ENCODE assay signal across 10 cellular contexts in the genomic region with DNA sequence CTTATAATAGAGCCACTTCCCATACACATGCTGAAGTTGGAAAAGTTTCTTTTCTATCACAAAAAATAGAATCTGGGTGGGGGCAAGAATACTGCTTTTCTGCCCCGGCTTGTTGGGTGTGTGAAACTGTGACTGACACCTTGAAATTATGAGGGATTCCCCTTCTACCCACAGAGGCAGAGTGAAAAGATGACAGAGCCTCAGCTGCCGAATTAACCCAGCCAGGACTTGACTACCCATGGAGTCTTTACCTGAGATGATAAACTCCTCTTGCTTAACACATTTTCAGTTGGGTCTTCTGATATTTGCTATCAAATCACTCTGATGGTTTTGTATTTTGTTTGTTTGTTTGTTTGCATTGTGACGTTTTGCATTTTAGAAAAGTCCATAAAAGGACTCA.
DNase-seq lines count a peak whose midpoint lies in the region; ATAC-seq, FAIRE-seq and TF ChIP-seq lines count a peak whose summit lies in the region.
"Had no signal": no experiment of that assay in that cellular context is flagged by ENCODE, and none has a peak within 500 bp of the region (broad histone marks: within the 10 kb centered on the region; RNA-seq: fewer than 3 reads in every experiment).

No MANE protein-coding gene starts in this region.

- ATAC-seq in activated CD8-positive, alpha-beta T cell treated with anti-CD3 and anti-CD28 coated beads for 36 hours: peak; percentile 89
- no peak for ATAC-seq in activated CD8-positive, alpha-beta T cell treated with anti-CD3 and anti-CD28 coated beads, Interleukin-2, amount 10 ng/mL, durations not matched to agents 7 days and 5 days
- peak; percentile 73 for ATAC-seq in GM21390 (IDR thresholded peaks at IDR 0.05; ENCODE audit: unreplicated experiment)
- ATAC-seq in HG03066 (IDR thresholded peaks at IDR 0.05; ENCODE audit: low read depth, unreplicated experiment): peak; percentile 77
- ATAC-seq in memory B cell (ENCODE audit: low read depth): peak; percentile 66
- ATAC-seq: A549 had no signal

- TF ChIP-seq CTCF in activated CD8-positive, alpha-beta T cell treated with anti-CD3 and anti-CD28 coated beads for 36 hours (IDR thresholded peaks at IDR 0.05): no peak

- no peak overlapping the region for H3K27ac Mint-ChIP-seq in activated CD8-positive, alpha-beta T cell treated with anti-CD3 and anti-CD28 coated beads for 36 hours
- no peak overlapping the region for H3K27ac Mint-ChIP-seq in activated CD8-positive, alpha-beta T cell treated with anti-CD3 and anti-CD28 coated beads, Interleukin-2, amount 10 ng/mL, durations not matched to agents 7 days and 5 days
- peak overlapping the region; percentile 74 for H3K27ac Mint-ChIP-seq in memory B cell

- CTCF ChIA-PET in activated CD8-positive, alpha-beta T cell treated with anti-CD3 and anti-CD28 coated beads for 36 hours (lab: Charles Lee): interaction anchor here (1.3 to 5.2 kb wide), 2 partner anchors 11 to 17 kb away, joined by 3 to 25 read pairs; no protein-coding TSS in a partner anchor
- CTCF ChIA-PET in activated CD8-positive, alpha-beta T cell treated with anti-CD3 and anti-CD28 coated beads, Interleukin-2, amount 10 ng/mL, durations not matched to agents 7 days and 5 days (lab: Charles Lee): interaction anchor here (1.2 to 2.3 kb wide), 2 partner anchors 10 to 48 kb away, joined by 3 to 7 read pairs; no protein-coding TSS in a partner anchor

- peaks cover 7% of the 10 kb centered on the region for H3K4me1 Mint-ChIP-seq in activated CD8-positive, alpha-beta T cell treated with anti-CD3 and anti-CD28 coated beads for 36 hours (ENCODE audit: low read depth)
- no peaks in the 10 kb centered on the region for H3K4me1 Mint-ChIP-seq in activated CD8-positive, alpha-beta T cell treated with anti-CD3 and anti-CD28 coated beads, Interleukin-2, amount 10 ng/mL, durations not matched to agents 7 days and 5 days (ENCODE audit: low read depth)
- H3K4me1 Mint-ChIP-seq in memory B cell: peaks cover 11% of the 10 kb centered on the region

- intact Hi-C loops in activated CD8-positive, alpha-beta T cell treated with anti-CD3 and anti-CD28 coated beads for 36 hours (cut with micrococcal nuclease): no loop called here

- POLR2A ChIA-PET in activated CD8-positive, alpha-beta T cell treated with anti-CD3 and anti-CD28 coated beads for 36 hours (lab: Charles Lee): no interaction called here
- POLR2A ChIA-PET in activated CD8-positive, alpha-beta T cell treated with anti-CD3 and anti-CD28 coated beads, Interleukin-2, amount 10 ng/mL, durations not matched to agents 7 days and 5 days (lab: Charles Lee): no interaction called here

- DNase-seq in activated CD8-positive, alpha-beta T cell treated with anti-CD3 and anti-CD28 coated beads for 36 hours: peak; percentile 36
- DNase-seq in activated CD8-positive, alpha-beta T cell treated with anti-CD3 and anti-CD28 coated beads, Interleukin-2, amount 10 ng/mL, durations not matched to agents 7 days and 5 days: no peak
- DNase-seq in memory B cell (ENCODE audit: low spot score in 2 of 2) (no peak), MV-4-11 (lab: John Stamatoyannopoulos, UW) (no peak), HTR-8/SVneo (ENCODE audit: insufficient read length, low spot score) (no peak), GM03348 (ENCODE audit: low spot score) (no peak)

- no peaks in the 10 kb centered on the region for H3K27me3 Mint-ChIP-seq in activated CD8-positive, alpha-beta T cell treated with anti-CD3 and anti-CD28 coated beads for 36 hours
- peaks cover 14% of the 10 kb centered on the region for H3K27me3 Mint-ChIP-seq in activated CD8-positive, alpha-beta T cell treated with anti-CD3 and anti-CD28 coated beads, Interleukin-2, amount 10 ng/mL, durations not matched to agents 7 days and 5 days (ENCODE audit: low read depth)
- H3K27me3 Mint-ChIP-seq in memory B cell: peaks cover 2% of the 10 kb centered on the region

- H3K9me3 Mint-ChIP-seq in activated CD8-positive, alpha-beta T cell treated with anti-CD3 and anti-CD28 coated beads for 36 hours: no peaks in the 10 kb centered on the region
- no peaks in the 10 kb centered on the region for H3K9me3 Mint-ChIP-seq in activated CD8-positive, alpha-beta T cell treated with anti-CD3 and anti-CD28 coated beads, Interleukin-2, amount 10 ng/mL, durations not matched to agents 7 days and 5 days (ENCODE audit: insufficient read depth)
- H3K9me3 Mint-ChIP-seq in memory B cell: no peaks in the 10 kb centered on the region

- no peaks in the 10 kb centered on the region for H3K36me3 Mint-ChIP-seq in activated CD8-positive, alpha-beta T cell treated with anti-CD3 and anti-CD28 coated beads for 36 hours (ENCODE audit: low read depth)
- no peaks in the 10 kb centered on the region for H3K36me3 Mint-ChIP-seq in activated CD8-positive, alpha-beta T cell treated with anti-CD3 and anti-CD28 coated beads, Interleukin-2, amount 10 ng/mL, durations not matched to agents 7 days and 5 days (ENCODE audit: low read depth)
- no peaks in the 10 kb centered on the region for H3K36me3 Mint-ChIP-seq in memory B cell

- no peak overlapping the region for H3K4me3 Mint-ChIP-seq in activated CD8-positive, alpha-beta T cell treated with anti-CD3 and anti-CD28 coated beads for 36 hours
- H3K4me3 Mint-ChIP-seq in activated CD8-positive, alpha-beta T cell treated with anti-CD3 and anti-CD28 coated beads, Interleukin-2, amount 10 ng/mL, durations not matched to agents 7 days and 5 days: no peak overlapping the region
- H3K4me3 Mint-ChIP-seq in memory B cell: no peak overlapping the region

- FAIRE-seq in HTR-8/SVneo (lab: Jason Lieb, UNC): no peak
- FAIRE-seq: A549, G401.6 had no signal
